ENCODE assay signal across 10 cellular contexts in the genomic region with DNA sequence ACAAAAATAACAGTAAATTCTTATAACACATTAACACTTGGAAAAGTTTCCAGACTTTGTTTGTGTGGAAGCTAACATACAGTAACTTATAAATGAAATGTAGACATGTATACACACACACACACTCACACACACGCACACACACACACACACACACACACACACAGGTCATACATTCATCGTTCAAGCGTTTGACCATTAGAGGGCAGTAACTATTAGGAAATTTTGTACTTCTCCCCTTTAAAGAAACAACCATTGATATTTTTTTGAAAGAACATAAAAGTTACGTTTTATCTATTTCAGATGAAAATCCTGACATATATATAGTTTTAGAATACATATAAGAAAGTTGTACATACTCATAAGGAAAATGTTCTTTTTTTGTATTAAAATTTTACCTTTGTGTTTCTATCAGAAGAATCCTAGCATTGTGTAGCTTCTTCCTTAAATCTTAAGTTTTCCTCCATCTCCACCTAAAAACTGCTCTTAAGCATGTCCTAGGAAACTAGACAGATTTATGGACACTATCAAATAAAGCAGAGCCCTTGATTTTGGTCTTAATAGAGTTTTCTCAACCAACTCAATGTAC. TPM values are rescaled to one million over a fixed set of nuclear protein-coding genes. Genes with fewer than 3 reads are reported as not detected.
A peak's percentile ranks its signal among the peaks of the same experiment; 100 is the strongest.
DNase-seq lines count a peak whose midpoint lies in the region; ATAC-seq and TF ChIP-seq lines count a peak whose summit lies in the region.
"Had no signal": no experiment of that assay in that cellular context is flagged by ENCODE, and none has a peak within 500 bp of the region (broad histone marks: within the 10 kb centered on the region; RNA-seq: fewer than 3 reads in every experiment).

No MANE protein-coding gene starts in this region.

- no peak overlapping the region for H3K9ac ChIP-seq in mammary epithelial cell (ENCODE audit: insufficient read depth, low read length)
- H3K9ac ChIP-seq in mesenchymal stem cell (ENCODE audit: low read length), result peak overlapping the region; percentile 26
- H3K9ac ChIP-seq: BLaER1 had no signal

- POLR2A ChIA-PET in naive thymus-derived CD8-positive, alpha-beta T cell (lab: Charles Lee), result no interaction called here

- 2% methylated on average over 4 of the region's 4 CpGs for WGBS in mammary epithelial cell (ENCODE audit: low coverage, missing lambda C conversion rate)
- no CpG with 5 or more reads among the region's 4 CpGs for WGBS in mesenchymal stem cell

- no peaks in the 10 kb centered on the region for H3K4me1 ChIP-seq in mammary epithelial cell (ENCODE audit: insufficient read depth, low read length)
- H3K4me1 ChIP-seq in mesenchymal stem cell (ENCODE audit: control insufficient read depth, insufficient read depth, low read depth, low read length), result no peaks in the 10 kb centered on the region
- H3K4me1 ChIP-seq: BLaER1 had no signal

- BruUV-seq in mammary epithelial cell (replicated peaks; lab: Mats Ljungman, UMichigan), result no TSS peak

- no peaks in the 10 kb centered on the region for H3K27me3 ChIP-seq in mammary epithelial cell (ENCODE audit: insufficient read depth, low read length)
- H3K27me3 ChIP-seq in mesenchymal stem cell (ENCODE audit: control insufficient read depth in 1 of 2, insufficient read depth in 1 of 2, low read length in 2 of 2), result no peaks in the 10 kb centered on the region
- H3K27me3 ChIP-seq: BLaER1 had no signal

- H3K27ac ChIP-seq in mammary epithelial cell (ENCODE audit: insufficient read depth, low read depth, low read length) (no peak overlapping the region), mesenchymal stem cell (ENCODE audit: low read length, poor library complexity, severe bottlenecking) (no peak overlapping the region)
- H3K27ac ChIP-seq: BLaER1 had no signal

- H2AFZ ChIP-seq in mammary epithelial cell (ENCODE audit: low read depth, low read length) (no peak overlapping the region), mesenchymal stem cell (ENCODE audit: low read depth, low read length) (no peak overlapping the region)

- H3K4me1 Mint-ChIP-seq in naive thymus-derived CD8-positive, alpha-beta T cell, result no peaks in the 10 kb centered on the region

- H3K4ac ChIP-seq in mesenchymal stem cell (ENCODE audit: low read depth in 1 of 2, low read length in 2 of 2), result no peak overlapping the region

- H2BK15ac ChIP-seq in mesenchymal stem cell (ENCODE audit: low read depth, poor library complexity, severe bottlenecking), result no peak overlapping the region

- no peaks in the 10 kb centered on the region for H4K20me1 ChIP-seq in mammary epithelial cell (ENCODE audit: insufficient read depth, low read length)
- H4K20me1 ChIP-seq: BLaER1 had no signal

- no peaks in the 10 kb centered on the region for H3K79me1 ChIP-seq in mesenchymal stem cell (replicated peaks; ENCODE audit: low read length, poor library complexity, severe bottlenecking)

- H4K8ac ChIP-seq in mesenchymal stem cell (ENCODE audit: low read length), result no peak overlapping the region

- H3K9me3 ChIP-seq in mammary epithelial cell (replicated peaks; ENCODE audit: insufficient read depth, low read length) (no peaks in the 10 kb centered on the region), mesenchymal stem cell (ENCODE audit: control insufficient read depth, low read length) (no peaks in the 10 kb centered on the region)
- H3K9me3 ChIP-seq: BLaER1 had no signal

- peaks cover 0 to 3% (median 0%) of the 10 kb centered on the region in 9 donors for H3K9me3 Mint-ChIP-seq in naive thymus-derived CD8-positive, alpha-beta T cell

- H3K36me3 Mint-ChIP-seq in naive thymus-derived CD8-positive, alpha-beta T cell, result no peaks in the 10 kb centered on the region
- H3K36me3 Mint-ChIP-seq: activated naive CD8-positive, alpha-beta T cell had no signal

- no peaks in the 10 kb centered on the region for H3K27me3 Mint-ChIP-seq in naive thymus-derived CD8-positive, alpha-beta T cell
- H3K27me3 Mint-ChIP-seq: activated naive CD8-positive, alpha-beta T cell had no signal

- intact Hi-C loops in mammary epithelial cell (cut with micrococcal nuclease), result loop anchor here (1.0 to 10.0 kb wide), 4 partner anchors 58 to 292 kb away; no protein-coding TSS in a partner anchor

- no peaks in the 10 kb centered on the region for H3K36me3 ChIP-seq in mammary epithelial cell (ENCODE audit: insufficient read depth, low read length)
- H3K36me3 ChIP-seq in mesenchymal stem cell (ENCODE audit: control insufficient read depth in 1 of 2, insufficient read depth in 2 of 2, low read depth in 1 of 2, low read length in 2 of 2), result no peaks in the 10 kb centered on the region
- H3K36me3 ChIP-seq: BLaER1 had no signal

- H3K14ac ChIP-seq in mesenchymal stem cell (ENCODE audit: low read length in 2 of 2), result no peak overlapping the region

- DNase-seq in NCI-H1092 treated with DMSO at 0.1 percent for 48 hours (lab: John Stamatoyannopoulos, UW) (peak; percentile 9), NCI-H1092 (lab: John Stamatoyannopoulos, UW) (no peak), NCI-H510A treated with DMSO at 0.1 percent for 48 hours (lab: John Stamatoyannopoulos, UW) (peak; percentile 43), mammary epithelial cell (peak; percentile 62), mesenchymal stem cell (peak; percentile 85)
- no peak for DNase-seq in activated T-cell treated with anti-CD3 and anti-CD28 coated beads, Interleukin-2, amount 50 U/mL, for 1 hour
- DNase-seq in naive thymus-derived CD8-positive, alpha-beta T cell, result no peak

- H2AK5ac ChIP-seq in mesenchymal stem cell (ENCODE audit: low read length, severe bottlenecking), result no peak overlapping the region

- no peak overlapping the region for H3K18ac ChIP-seq in mesenchymal stem cell (ENCODE audit: low read depth in 1 of 2, low read length in 2 of 2)

- no peak overlapping the region for H2BK12ac ChIP-seq in mesenchymal stem cell (ENCODE audit: low read length in 2 of 2)

- H3K4me3 Mint-ChIP-seq in naive thymus-derived CD8-positive, alpha-beta T cell, result no peak overlapping the region
- H3K4me3 Mint-ChIP-seq: activated naive CD8-positive, alpha-beta T cell had no signal

- dilution Hi-C loops in mammary epithelial cell (cut with HindIII; ENCODE audit: low sequenced_read_pairs), result no loop called here

- peak; percentile 67 for ATAC-seq in HG02943 (IDR thresholded peaks at IDR 0.05; ENCODE audit: low read depth, unreplicated experiment)
- ATAC-seq in naive thymus-derived CD8-positive, alpha-beta T cell, result no peak

- no peak overlapping the region for H3K23ac ChIP-seq in mesenchymal stem cell (ENCODE audit: low read length in 2 of 2)

- in situ Hi-C loops in mammary epithelial cell (cut with MboI; ENCODE audit: low sequenced_read_pairs in 2 of 2), result loop anchor here in 1 of 2 donors (10.0 kb wide), 1 partner anchor 132 kb away; no protein-coding TSS in a partner anchor

- TF ChIP-seq CTCF in mammary epithelial cell (conservative IDR thresholded peaks at IDR 0.05 in 1 of 2, IDR thresholded peaks at IDR 0.05 in 1 of 2; ENCODE audit: extremely low read depth in 1 of 2, insufficient read depth in 1 of 2, low read depth in 1 of 2, low read length in 2 of 2), result peak; percentile 62 to 64

- H4K91ac ChIP-seq in mesenchymal stem cell (ENCODE audit: low read length), result no peak overlapping the region

- no peak overlapping the region for H3K27ac Mint-ChIP-seq in naive thymus-derived CD8-positive, alpha-beta T cell
- H3K27ac Mint-ChIP-seq: activated naive CD8-positive, alpha-beta T cell had no signal

- no peak overlapping the region for H2BK120ac ChIP-seq in mesenchymal stem cell (ENCODE audit: low read depth, low read length)

- H3K4me3 ChIP-seq in mammary epithelial cell (replicated peaks in 1 of 3; ENCODE audit: insufficient read depth in 1 of 3, low read depth in 2 of 3, low read length in 3 of 3) (no peak overlapping the region), mesenchymal stem cell (ENCODE audit: insufficient read depth in 1 of 2, low read depth in 1 of 2, low read length in 2 of 2) (no peak overlapping the region)
- H3K4me3 ChIP-seq: BLaER1 had no signal

- H3K4me2 ChIP-seq in mammary epithelial cell (ENCODE audit: insufficient read depth, low read depth, low read length) (no peak overlapping the region), mesenchymal stem cell (ENCODE audit: low read length, poor library complexity, severe bottlenecking) (no peak overlapping the region)
- H3K4me2 ChIP-seq: BLaER1 had no signal

- CTCF ChIA-PET in mammary epithelial cell (lab: Charles Lee; ENCODE audit: low non-redundant PET), result interaction anchor here (1.0 kb wide), 1 partner anchor 125 kb away, joined by 6 read pairs; no protein-coding TSS in a partner anchor

- no peaks in the 10 kb centered on the region for H3K79me2 ChIP-seq in mammary epithelial cell (ENCODE audit: insufficient read depth, low read length)

- H2BK5ac ChIP-seq in mesenchymal stem cell (ENCODE audit: low read depth, low read length, poor library complexity, severe bottlenecking), result no peak overlapping the region

RNA-seq across cellular contexts. Expression of gene PTPRQ, which starts 29.0 kb away (rescaled TPM):
- total RNA-seq in mammary epithelial cell, result under 1 TPM in 1 of 2 donors, not detected in 1; 0.17 TPM
- polyA plus RNA-seq in mammary epithelial cell, result not detected
- polyA minus RNA-seq in mammary epithelial cell, result not detected
- 0.01 TPM for polyA plus RNA-seq in mesenchymal stem cell (2013, experiment 1 of 2)
- not detected for polyA plus RNA-seq in mesenchymal stem cell (2013, experiment 2 of 2)
- total RNA-seq in naive thymus-derived CD8-positive, alpha-beta T cell, result not detected
- polyA plus RNA-seq in naive thymus-derived CD8-positive, alpha-beta T cell, result not detected

Comparison
In these comparisons a context has a peak if more than half of its experiments do, and no peak if none do; other contexts are left out.
1. DNase-seq: peak in NCI-H1092 treated with DMSO at 0.1 percent for 48 hours (single experiment), NCI-H510A treated with DMSO at 0.1 percent for 48 hours (single experiment), mammary epithelial cell (single experiment) and mesenchymal stem cell (single experiment); none in NCI-H1092 (single experiment), activated T-cell treated with anti-CD3 and anti-CD28 coated beads, Interleukin-2, amount 50 U/mL, for 1 hour (single experiment) and naive thymus-derived CD8-positive, alpha-beta T cell (0 of 10).